1 cellular context compared by ENCODE assay signal in the genomic region with DNA sequence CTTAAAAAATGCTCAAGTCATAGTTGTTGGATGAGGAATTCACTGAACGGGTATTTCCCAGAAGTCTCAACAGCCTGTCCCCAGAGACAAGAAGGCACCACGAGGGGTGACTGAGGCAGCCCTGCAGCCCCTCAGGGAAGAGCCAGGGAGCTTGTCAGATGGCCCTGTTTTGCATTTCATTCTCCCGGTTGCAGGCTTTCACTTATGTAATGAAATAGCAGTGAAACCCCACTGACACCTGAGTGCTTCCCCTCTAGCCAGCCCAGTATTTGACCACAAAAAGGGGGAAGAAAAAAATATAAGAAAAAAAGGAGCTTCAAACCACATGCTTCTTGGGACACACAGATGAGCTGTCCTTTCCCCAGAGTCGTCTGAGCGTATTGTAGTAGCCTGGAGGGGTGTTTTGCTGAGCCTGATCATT.
TF ChIP-seq lines count a peak whose summit lies in the region.

No MANE protein-coding gene starts in this region.

TF ChIP-seq in GM12878, 131 proteins besides CTCF, POLR2A, EP300 and RAD21 (continued from another document):
- TF ChIP-seq SRF (IDR thresholded peaks at IDR 0.05; ENCODE audit: low read depth in 2 of 2, low read length in 2 of 2) = peak in 1 of 2 experiments; percentile 22; a peak in 1 of 4 replicates
- TF ChIP-seq IKZF1 (conservative IDR thresholded peaks at IDR 0.05) = peak; percentile 86
- peak; percentile 21 to 70; a peak in 3 of 4 replicates for TF ChIP-seq BHLHE40 (IDR thresholded peaks at IDR 0.05; ENCODE audit: borderline replicate concordance in 1 of 2, low read depth in 2 of 2, low read length in 1 of 2)
- TF ChIP-seq FOXM1 (IDR thresholded peaks at IDR 0.05; ENCODE audit: low read depth, low read length) = peak; percentile 80; the same call in 1 of the 2 replicates
- TF ChIP-seq IRF4 (IDR thresholded peaks at IDR 0.05; ENCODE audit: low read depth, low read length) = 0 out of 2 replicates have a peak, but pooled peaks have one; percentile 36
- peak; percentile 45; the same call in 1 of the 2 replicates for TF ChIP-seq BCL11A (IDR thresholded peaks at IDR 0.05; ENCODE audit: low read depth, low read length)
- peak; percentile 71; the same call in 1 of the 2 replicates for TF ChIP-seq CBFB (IDR thresholded peaks at IDR 0.05; ENCODE audit: low read depth)
- TF ChIP-seq ZNF622 (IDR thresholded peaks at IDR 0.05) = no peak
- no peak for TF ChIP-seq WRNIP1 (IDR thresholded peaks at IDR 0.05; ENCODE audit: borderline replicate concordance, low read depth, low read length)
- TF ChIP-seq GABPA (IDR thresholded peaks at IDR 0.05; ENCODE audit: low read depth) = peak; percentile 27; the same call in 1 of the 2 replicates
- TF ChIP-seq ATF7 (IDR thresholded peaks at IDR 0.05; ENCODE audit: low read depth) = peak; percentile 66
- peak; percentile 27; the same call in 1 of the 2 replicates for TF ChIP-seq RAD51 (IDR thresholded peaks at IDR 0.05)
- TF ChIP-seq, protein P1, sequence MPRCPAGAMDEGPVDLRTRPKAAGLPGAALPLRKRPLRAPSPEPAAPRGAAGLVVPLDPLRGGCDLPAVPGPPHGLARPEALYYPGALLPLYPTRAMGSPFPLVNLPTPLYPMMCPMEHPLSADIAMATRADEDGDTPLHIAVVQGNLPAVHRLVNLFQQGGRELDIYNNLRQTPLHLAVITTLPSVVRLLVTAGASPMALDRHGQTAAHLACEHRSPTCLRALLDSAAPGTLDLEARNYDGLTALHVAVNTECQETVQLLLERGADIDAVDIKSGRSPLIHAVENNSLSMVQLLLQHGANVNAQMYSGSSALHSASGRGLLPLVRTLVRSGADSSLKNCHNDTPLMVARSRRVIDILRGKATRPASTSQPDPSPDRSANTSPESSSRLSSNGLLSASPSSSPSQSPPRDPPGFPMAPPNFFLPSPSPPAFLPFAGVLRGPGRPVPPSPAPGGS (IDR thresholded peaks at IDR 0.05; ENCODE audit: borderline replicate concordance, insufficient read depth, low read depth, low read length, poor library complexity, severe bottlenecking) = peak; percentile 53
- TF ChIP-seq CREB1 (IDR thresholded peaks at IDR 0.05; ENCODE audit: low read depth) = 0 out of 2 replicates have a peak, but pooled peaks have one; percentile 38
- peak; percentile 47; the same call in 1 of the 2 replicates for TF ChIP-seq TCF12 (IDR thresholded peaks at IDR 0.05; ENCODE audit: low read depth, low read length)
- TF ChIP-seq, protein P2, sequence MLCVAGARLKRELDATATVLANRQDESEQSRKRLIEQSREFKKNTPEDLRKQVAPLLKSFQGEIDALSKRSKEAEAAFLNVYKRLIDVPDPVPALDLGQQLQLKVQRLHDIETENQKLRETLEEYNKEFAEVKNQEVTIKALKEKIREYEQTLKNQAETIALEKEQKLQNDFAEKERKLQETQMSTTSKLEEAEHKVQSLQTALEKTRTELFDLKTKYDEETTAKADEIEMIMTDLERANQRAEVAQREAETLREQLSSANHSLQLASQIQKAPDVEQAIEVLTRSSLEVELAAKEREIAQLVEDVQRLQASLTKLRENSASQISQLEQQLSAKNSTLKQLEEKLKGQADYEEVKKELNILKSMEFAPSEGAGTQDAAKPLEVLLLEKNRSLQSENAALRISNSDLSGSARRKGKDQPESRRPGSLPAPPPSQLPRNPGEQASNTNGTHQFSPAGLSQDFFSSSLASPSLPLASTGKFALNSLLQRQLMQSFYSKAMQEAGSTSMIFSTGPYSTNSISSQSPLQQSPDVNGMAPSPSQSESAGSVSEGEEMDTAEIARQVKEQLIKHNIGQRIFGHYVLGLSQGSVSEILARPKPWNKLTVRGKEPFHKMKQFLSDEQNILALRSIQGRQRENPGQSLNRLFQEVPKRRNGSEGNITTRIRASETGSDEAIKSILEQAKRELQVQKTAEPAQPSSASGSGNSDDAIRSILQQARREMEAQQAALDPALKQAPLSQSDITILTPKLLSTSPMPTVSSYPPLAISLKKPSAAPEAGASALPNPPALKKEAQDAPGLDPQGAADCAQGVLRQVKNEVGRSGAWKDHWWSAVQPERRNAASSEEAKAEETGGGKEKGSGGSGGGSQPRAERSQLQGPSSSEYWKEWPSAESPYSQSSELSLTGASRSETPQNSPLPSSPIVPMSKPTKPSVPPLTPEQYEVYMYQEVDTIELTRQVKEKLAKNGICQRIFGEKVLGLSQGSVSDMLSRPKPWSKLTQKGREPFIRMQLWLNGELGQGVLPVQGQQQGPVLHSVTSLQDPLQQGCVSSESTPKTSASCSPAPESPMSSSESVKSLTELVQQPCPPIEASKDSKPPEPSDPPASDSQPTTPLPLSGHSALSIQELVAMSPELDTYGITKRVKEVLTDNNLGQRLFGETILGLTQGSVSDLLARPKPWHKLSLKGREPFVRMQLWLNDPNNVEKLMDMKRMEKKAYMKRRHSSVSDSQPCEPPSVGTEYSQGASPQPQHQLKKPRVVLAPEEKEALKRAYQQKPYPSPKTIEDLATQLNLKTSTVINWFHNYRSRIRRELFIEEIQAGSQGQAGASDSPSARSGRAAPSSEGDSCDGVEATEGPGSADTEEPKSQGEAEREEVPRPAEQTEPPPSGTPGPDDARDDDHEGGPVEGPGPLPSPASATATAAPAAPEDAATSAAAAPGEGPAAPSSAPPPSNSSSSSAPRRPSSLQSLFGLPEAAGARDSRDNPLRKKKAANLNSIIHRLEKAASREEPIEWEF (IDR thresholded peaks at IDR 0.05; ENCODE audit: insufficient replicate concordance, low read depth, low read length) = peak; percentile 24
- peak; percentile 42; the same call in 1 of the 2 replicates for TF ChIP-seq TCF7 (IDR thresholded peaks at IDR 0.05; ENCODE audit: borderline replicate concordance)
- TF ChIP-seq ETV6 (conservative IDR thresholded peaks at IDR 0.05 in 1 of 2, IDR thresholded peaks at IDR 0.05 in 1 of 2; ENCODE audit: borderline replicate concordance in 1 of 2, low read depth in 1 of 2) = peak in 1 of 2 experiments; percentile 76; a peak in 2 of 4 replicates
- peak; percentile 91 for TF ChIP-seq MEF2B (IDR thresholded peaks at IDR 0.05; ENCODE audit: partially characterized antibody, poor library complexity, severe bottlenecking)
- peak; percentile 57; the same call in 1 of the 2 replicates for TF ChIP-seq ZNF384 (IDR thresholded peaks at IDR 0.05; ENCODE audit: borderline replicate concordance, low read depth, low read length)
- TF ChIP-seq POU2F2 (IDR thresholded peaks at IDR 0.05; ENCODE audit: borderline replicate concordance, low read depth, low read length) = peak; percentile 76; the same call in 1 of the 3 replicates
- peak; percentile 79; the same call in 1 of the 2 replicates for TF ChIP-seq MTA3 (IDR thresholded peaks at IDR 0.05; ENCODE audit: borderline replicate concordance, low read length)
- TF ChIP-seq, protein P3, sequence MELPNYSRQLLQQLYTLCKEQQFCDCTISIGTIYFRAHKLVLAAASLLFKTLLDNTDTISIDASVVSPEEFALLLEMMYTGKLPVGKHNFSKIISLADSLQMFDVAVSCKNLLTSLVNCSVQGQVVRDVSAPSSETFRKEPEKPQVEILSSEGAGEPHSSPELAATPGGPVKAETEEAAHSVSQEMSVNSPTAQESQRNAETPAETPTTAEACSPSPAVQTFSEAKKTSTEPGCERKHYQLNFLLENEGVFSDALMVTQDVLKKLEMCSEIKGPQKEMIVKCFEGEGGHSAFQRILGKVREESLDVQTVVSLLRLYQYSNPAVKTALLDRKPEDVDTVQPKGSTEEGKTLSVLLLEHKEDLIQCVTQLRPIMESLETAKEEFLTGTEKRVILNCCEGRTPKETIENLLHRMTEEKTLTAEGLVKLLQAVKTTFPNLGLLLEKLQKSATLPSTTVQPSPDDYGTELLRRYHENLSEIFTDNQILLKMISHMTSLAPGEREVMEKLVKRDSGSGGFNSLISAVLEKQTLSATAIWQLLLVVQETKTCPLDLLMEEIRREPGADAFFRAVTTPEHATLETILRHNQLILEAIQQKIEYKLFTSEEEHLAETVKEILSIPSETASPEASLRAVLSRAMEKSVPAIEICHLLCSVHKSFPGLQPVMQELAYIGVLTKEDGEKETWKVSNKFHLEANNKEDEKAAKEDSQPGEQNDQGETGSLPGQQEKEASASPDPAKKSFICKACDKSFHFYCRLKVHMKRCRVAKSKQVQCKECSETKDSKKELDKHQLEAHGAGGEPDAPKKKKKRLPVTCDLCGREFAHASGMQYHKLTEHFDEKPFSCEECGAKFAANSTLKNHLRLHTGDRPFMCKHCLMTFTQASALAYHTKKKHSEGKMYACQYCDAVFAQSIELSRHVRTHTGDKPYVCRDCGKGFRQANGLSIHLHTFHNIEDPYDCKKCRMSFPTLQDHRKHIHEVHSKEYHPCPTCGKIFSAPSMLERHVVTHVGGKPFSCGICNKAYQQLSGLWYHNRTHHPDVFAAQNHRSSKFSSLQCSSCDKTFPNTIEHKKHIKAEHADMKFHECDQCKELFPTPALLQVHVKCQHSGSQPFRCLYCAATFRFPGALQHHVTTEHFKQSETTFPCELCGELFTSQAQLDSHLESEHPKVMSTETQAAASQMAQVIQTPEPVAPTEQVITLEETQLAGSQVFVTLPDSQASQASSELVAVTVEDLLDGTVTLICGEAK (IDR thresholded peaks at IDR 0.05; ENCODE audit: borderline replicate concordance) = no peak
- TF ChIP-seq, protein P4, sequence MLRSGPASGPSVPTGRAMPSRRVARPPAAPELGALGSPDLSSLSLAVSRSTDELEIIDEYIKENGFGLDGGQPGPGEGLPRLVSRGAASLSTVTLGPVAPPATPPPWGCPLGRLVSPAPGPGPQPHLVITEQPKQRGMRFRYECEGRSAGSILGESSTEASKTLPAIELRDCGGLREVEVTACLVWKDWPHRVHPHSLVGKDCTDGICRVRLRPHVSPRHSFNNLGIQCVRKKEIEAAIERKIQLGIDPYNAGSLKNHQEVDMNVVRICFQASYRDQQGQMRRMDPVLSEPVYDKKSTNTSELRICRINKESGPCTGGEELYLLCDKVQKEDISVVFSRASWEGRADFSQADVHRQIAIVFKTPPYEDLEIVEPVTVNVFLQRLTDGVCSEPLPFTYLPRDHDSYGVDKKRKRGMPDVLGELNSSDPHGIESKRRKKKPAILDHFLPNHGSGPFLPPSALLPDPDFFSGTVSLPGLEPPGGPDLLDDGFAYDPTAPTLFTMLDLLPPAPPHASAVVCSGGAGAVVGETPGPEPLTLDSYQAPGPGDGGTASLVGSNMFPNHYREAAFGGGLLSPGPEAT (IDR thresholded peaks at IDR 0.05; ENCODE audit: low read depth) = peak; percentile 84
- peak; percentile 84; the same call in 1 of the 2 replicates for TF ChIP-seq TBL1XR1 (IDR thresholded peaks at IDR 0.05; ENCODE audit: low read depth, low read length)
- TF ChIP-seq GATAD2B (conservative IDR thresholded peaks at IDR 0.05; ENCODE audit: low read depth) = 0 out of 2 replicates have a peak, but pooled peaks have one; percentile 45
- peak; percentile 90 for TF ChIP-seq EED (IDR thresholded peaks at IDR 0.05; ENCODE audit: low read depth)
- TF ChIP-seq NFIC (IDR thresholded peaks at IDR 0.05; ENCODE audit: low read depth, low read length) = peak; percentile 92
- TF ChIP-seq, protein P5, sequence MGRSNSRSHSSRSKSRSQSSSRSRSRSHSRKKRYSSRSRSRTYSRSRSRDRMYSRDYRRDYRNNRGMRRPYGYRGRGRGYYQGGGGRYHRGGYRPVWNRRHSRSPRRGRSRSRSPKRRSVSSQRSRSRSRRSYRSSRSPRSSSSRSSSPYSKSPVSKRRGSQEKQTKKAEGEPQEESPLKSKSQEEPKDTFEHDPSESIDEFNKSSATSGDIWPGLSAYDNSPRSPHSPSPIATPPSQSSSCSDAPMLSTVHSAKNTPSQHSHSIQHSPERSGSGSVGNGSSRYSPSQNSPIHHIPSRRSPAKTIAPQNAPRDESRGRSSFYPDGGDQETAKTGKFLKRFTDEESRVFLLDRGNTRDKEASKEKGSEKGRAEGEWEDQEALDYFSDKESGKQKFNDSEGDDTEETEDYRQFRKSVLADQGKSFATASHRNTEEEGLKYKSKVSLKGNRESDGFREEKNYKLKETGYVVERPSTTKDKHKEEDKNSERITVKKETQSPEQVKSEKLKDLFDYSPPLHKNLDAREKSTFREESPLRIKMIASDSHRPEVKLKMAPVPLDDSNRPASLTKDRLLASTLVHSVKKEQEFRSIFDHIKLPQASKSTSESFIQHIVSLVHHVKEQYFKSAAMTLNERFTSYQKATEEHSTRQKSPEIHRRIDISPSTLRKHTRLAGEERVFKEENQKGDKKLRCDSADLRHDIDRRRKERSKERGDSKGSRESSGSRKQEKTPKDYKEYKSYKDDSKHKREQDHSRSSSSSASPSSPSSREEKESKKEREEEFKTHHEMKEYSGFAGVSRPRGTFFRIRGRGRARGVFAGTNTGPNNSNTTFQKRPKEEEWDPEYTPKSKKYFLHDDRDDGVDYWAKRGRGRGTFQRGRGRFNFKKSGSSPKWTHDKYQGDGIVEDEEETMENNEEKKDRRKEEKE (IDR thresholded peaks at IDR 0.05) = no peak
TF ChIP-seq in GM12878: peak in this region for 39.
